36 cellular contexts compared by ENCODE assay signal in the genomic region with DNA sequence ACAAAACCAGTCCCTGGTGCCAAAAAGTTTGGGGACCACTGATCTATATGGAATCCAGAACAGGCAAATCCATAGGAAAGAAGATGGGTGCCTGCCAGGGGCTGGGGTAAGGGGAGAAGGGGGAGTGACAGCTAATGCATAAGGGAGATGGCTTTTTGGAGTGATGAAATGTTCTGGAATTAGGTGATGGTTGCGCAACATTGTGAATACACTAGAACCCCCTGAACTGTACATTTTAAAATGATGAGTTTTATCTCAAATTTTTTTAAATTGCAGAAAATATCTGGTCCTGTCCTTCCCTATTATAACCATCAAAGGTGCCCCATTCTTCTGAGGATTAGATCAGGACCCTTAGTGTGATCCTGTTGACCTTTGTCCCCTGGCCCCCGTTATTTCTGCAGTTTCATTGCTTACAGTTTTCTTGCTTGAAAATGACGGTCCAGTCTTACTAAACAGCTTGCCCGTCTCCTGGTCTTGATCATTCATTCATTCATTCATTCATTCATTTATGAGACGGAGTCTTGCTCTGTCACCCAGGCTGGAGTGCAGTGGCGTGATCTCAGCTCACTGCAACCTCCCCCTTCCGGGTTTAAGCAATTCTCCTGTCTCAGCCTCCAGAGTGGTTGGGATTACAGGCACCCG. TPM values are rescaled to one million over a fixed set of nuclear protein-coding genes. Genes with fewer than 3 reads are reported as not detected.
"Had no signal": no experiment of that assay in that cellular context is flagged by ENCODE, and none has a peak within 500 bp of the region (broad histone marks: within the 10 kb centered on the region; RNA-seq: fewer than 3 reads in every experiment).

No MANE protein-coding gene starts in this region.

- H3K27me3 Mint-ChIP-seq: activated naive CD8-positive, alpha-beta T cell had no signal

- H3K36me3 ChIP-seq: brain microvascular endothelial cell, cardiac muscle cell, MG63, SJSA1 had no signal

- DNase-seq: activated B cell treated with CpG ODN at 0.5 μM for 24 hours; activated CD4-positive, alpha-beta memory T cell treated with anti-CD3 and anti-CD28 coated beads, Interleukin-2, amount 10 ng/mL, durations not matched to agents 7 days and 5 days; activated CD4-positive, alpha-beta T cell treated with anti-CD3 and anti-CD28 coated beads for 48 hours; activated CD4-positive, CD25-positive, alpha-beta regulatory T cell treated with anti-CD3 and anti-CD28 coated beads, Interleukin-2, amount 50 U/mL, for 72 hours; activated CD8-positive, alpha-beta memory T cell treated with anti-CD3 and anti-CD28 coated beads for 24 hours; activated CD8-positive, alpha-beta memory T cell treated with anti-CD3 and anti-CD28 coated beads, Interleukin-2, amount 10 ng/mL, durations not matched to agents 7 days and 5 days; activated CD8-positive, alpha-beta memory T cell treated with anti-CD3 and anti-CD28 coated beads, Interleukin-2, amount 50 U/mL, for 48 hours; activated effector memory CD4-positive, alpha-beta T cell treated with Interleukin-2 at 50 U/mL for 16 hours; activated naive CD4-positive, alpha-beta T cell treated with anti-CD3 and anti-CD28 coated beads, Interleukin-2, amount 10 ng/mL, durations not matched to agents 7 days and 5 days; activated naive CD8-positive, alpha-beta T cell treated with anti-CD3 and anti-CD28 coated beads, Interleukin-2, amount 50 U/mL, for 24 hours; activated T-cell treated with anti-CD3 and anti-CD28 coated beads, Interleukin-2, amount 50 U/mL, for 48 hours; amniotic stem cell; aorta; brain microvascular endothelial cell; MG63; NCI-H1048; NCI-H1105 treated with DMSO at 0.1 percent for 48 hours; NCI-H1436; NCI-H1694; NCI-H1930; NCI-H345; NCI-H524 treated with DMSO at 0.1 percent for 48 hours; NK-92 treated with Interleukin-12 subunit alpha and Interleukin-12 subunit beta, amount 100 ng/mL, for 24 hours; PC-3; Peyer's patch; RPMI8226; SHP77 treated with DMSO at 0.1 percent for 48 hours; SK-N-SH had no signal

- H3K9ac ChIP-seq: SK-N-SH had no signal

- ATAC-seq: activated CD8-positive, alpha-beta memory T cell treated with anti-CD3 and anti-CD28 coated beads, Interleukin-2, amount 10 ng/mL, durations not matched to agents 7 days and 5 days; activated naive CD8-positive, alpha-beta T cell treated with anti-CD3 and anti-CD28 coated beads, Interleukin-2, amount 50 U/mL, for 24 hours; PC-3 had no signal

- H3K27ac ChIP-seq: brain microvascular endothelial cell, cardiac muscle cell, Peyer's patch, SJSA1 had no signal

- H3K4me3 Mint-ChIP-seq: activated B cell treated with CpG ODN at 0.5 μM for 24 hours; activated CD4-positive, alpha-beta memory T cell treated with anti-CD3 and anti-CD28 coated beads, Interleukin-2, amount 10 ng/mL, durations not matched to agents 7 days and 5 days; activated CD8-positive, alpha-beta memory T cell treated with anti-CD3 and anti-CD28 coated beads, Interleukin-2, amount 10 ng/mL, durations not matched to agents 7 days and 5 days; activated naive CD4-positive, alpha-beta T cell treated with anti-CD3 and anti-CD28 coated beads, Interleukin-2, amount 10 ng/mL, durations not matched to agents 7 days and 5 days; activated naive CD8-positive, alpha-beta T cell; activated naive CD8-positive, alpha-beta T cell treated with anti-CD3 and anti-CD28 coated beads, Interleukin-2, amount 50 U/mL, for 24 hours; central memory CD8-positive, alpha-beta T cell; T-helper 1 cell treated with Interleukin-12 subunit alpha and Interleukin-12 subunit beta and Interleukin-4 antibody, amounts not matched to agents 30 μg/mL and 1 μg/mL, for 36 hours; T-helper 2 cell treated with Interferon-gamma antibody and Interleukin-4, amounts not matched to agents 5 μg/mL and 100 μg/mL, for 36 hours had no signal

- H3K9me3 Mint-ChIP-seq: activated B cell treated with CpG ODN at 0.5 μM for 24 hours; activated CD4-positive, alpha-beta memory T cell treated with anti-CD3 and anti-CD28 coated beads, Interleukin-2, amount 10 ng/mL, durations not matched to agents 7 days and 5 days; activated naive CD4-positive, alpha-beta T cell treated with anti-CD3 and anti-CD28 coated beads, Interleukin-2, amount 10 ng/mL, durations not matched to agents 7 days and 5 days; activated naive CD8-positive, alpha-beta T cell treated with anti-CD3 and anti-CD28 coated beads, Interleukin-2, amount 50 U/mL, for 24 hours; central memory CD8-positive, alpha-beta T cell; T-helper 1 cell treated with Interleukin-12 subunit alpha and Interleukin-12 subunit beta and Interleukin-4 antibody, amounts not matched to agents 30 μg/mL and 1 μg/mL, for 36 hours; T-helper 2 cell treated with Interferon-gamma antibody and Interleukin-4, amounts not matched to agents 5 μg/mL and 100 μg/mL, for 36 hours had no signal

- H3K9me3 ChIP-seq: MG63, Peyer's patch, SJSA1, SK-N-SH had no signal

- H3K27ac Mint-ChIP-seq: activated B cell treated with CpG ODN at 0.5 μM for 24 hours; activated CD4-positive, alpha-beta memory T cell treated with anti-CD3 and anti-CD28 coated beads, Interleukin-2, amount 10 ng/mL, durations not matched to agents 7 days and 5 days; activated CD8-positive, alpha-beta memory T cell treated with anti-CD3 and anti-CD28 coated beads, Interleukin-2, amount 10 ng/mL, durations not matched to agents 7 days and 5 days; activated naive CD4-positive, alpha-beta T cell treated with anti-CD3 and anti-CD28 coated beads, Interleukin-2, amount 10 ng/mL, durations not matched to agents 7 days and 5 days; activated naive CD8-positive, alpha-beta T cell; activated naive CD8-positive, alpha-beta T cell treated with anti-CD3 and anti-CD28 coated beads, Interleukin-2, amount 50 U/mL, for 24 hours; T-helper 1 cell treated with Interleukin-12 subunit alpha and Interleukin-12 subunit beta and Interleukin-4 antibody, amounts not matched to agents 30 μg/mL and 1 μg/mL, for 36 hours; T-helper 2 cell treated with Interferon-gamma antibody and Interleukin-4, amounts not matched to agents 5 μg/mL and 100 μg/mL, for 36 hours had no signal

- H3K4me2 ChIP-seq: SK-N-SH had no signal

- H3K4me3 ChIP-seq: cardiac muscle cell, MG63, Peyer's patch, SJSA1 had no signal

- H3K36me3 Mint-ChIP-seq: activated CD8-positive, alpha-beta memory T cell treated with anti-CD3 and anti-CD28 coated beads, Interleukin-2, amount 10 ng/mL, durations not matched to agents 7 days and 5 days; activated naive CD4-positive, alpha-beta T cell treated with anti-CD3 and anti-CD28 coated beads, Interleukin-2, amount 10 ng/mL, durations not matched to agents 7 days and 5 days; activated naive CD8-positive, alpha-beta T cell had no signal

- H3K4me1 Mint-ChIP-seq: activated naive CD4-positive, alpha-beta T cell treated with anti-CD3 and anti-CD28 coated beads, Interleukin-2, amount 10 ng/mL, durations not matched to agents 7 days and 5 days had no signal

- H3K27me3 ChIP-seq: brain microvascular endothelial cell, cardiac muscle cell, MG63, Peyer's patch, SJSA1 had no signal

RNA-seq across cellular contexts. Expression of a gene that starts 4.6 kb away (rescaled TPM):
- total RNA-seq: activated B cell treated with CpG ODN at 0.5 μM for 24 hours; activated CD4-positive, alpha-beta memory T cell treated with anti-CD3 and anti-CD28 coated beads, Interleukin-2, amount 10 ng/mL, durations not matched to agents 7 days and 5 days; activated CD8-positive, alpha-beta memory T cell treated with anti-CD3 and anti-CD28 coated beads, Interleukin-2, amount 10 ng/mL, durations not matched to agents 7 days and 5 days; aorta; cardiac muscle cell; chondrocyte; NCI-H460; PC-3; SJSA1 had no signal
- polyA plus RNA-seq: cardiac muscle cell had no signal
